ENCODE assay signal across 9 cellular contexts in the genomic region with DNA sequence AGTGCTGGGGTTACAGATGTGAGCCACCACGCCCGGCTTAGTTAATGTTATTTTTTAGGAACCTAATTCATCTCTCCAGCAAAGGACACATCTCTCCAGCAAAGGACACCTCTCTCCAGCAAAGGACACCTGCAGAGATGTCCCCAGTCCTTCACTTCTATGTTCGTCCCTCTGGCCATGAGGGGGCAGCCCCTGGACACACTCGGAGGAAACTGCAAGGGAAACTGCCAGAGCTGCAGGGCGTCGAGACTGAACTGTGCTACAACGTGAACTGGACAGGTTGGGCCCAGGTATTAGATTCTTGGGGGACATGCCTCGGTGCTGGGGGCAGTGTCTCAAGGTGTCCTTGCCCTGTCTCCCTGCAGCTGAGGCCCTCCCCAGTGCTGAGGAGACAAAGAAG. TPM values are rescaled to one million over a fixed set of nuclear protein-coding genes. Genes with fewer than 3 reads are reported as not detected.
DNase-seq lines count a peak whose midpoint lies in the region; ATAC-seq, FAIRE-seq and TF ChIP-seq lines count a peak whose summit lies in the region.
"Had no signal": no experiment of that assay in that cellular context is flagged by ENCODE, and none has a peak within 500 bp of the region (broad histone marks: within the 10 kb centered on the region; RNA-seq: fewer than 3 reads in every experiment).

No MANE protein-coding gene starts in this region.

- H3K9me3 Mint-ChIP-seq in stimulated activated naive B cell treated with anti-CD40 and anti-IgM and Interleukin-4, amounts not matched to agents 10 μg/mL and 1 μg/mL and 100 μg/mL, for 72 hours: no peaks in the 10 kb centered on the region
- H3K9me3 Mint-ChIP-seq in activated naive CD4-positive, alpha-beta T cell treated with anti-CD3 and anti-CD28 coated beads, Interleukin-2, amount 50 U/mL, for 72 hours: no peaks in the 10 kb centered on the region

- FAIRE-seq in endothelial cell of umbilical vein (lab: Jason Lieb, UNC): peak; percentile 82
- FAIRE-seq: GM18507 had no signal

- no peaks in the 10 kb centered on the region for H3K27me3 Mint-ChIP-seq in stimulated activated naive B cell treated with anti-CD40 and anti-IgM and Interleukin-4, amounts not matched to agents 10 μg/mL and 1 μg/mL and 100 μg/mL, for 72 hours

- DNase-seq in NCI-H748 (lab: John Stamatoyannopoulos, UW; ENCODE audit: unreplicated experiment) (peak; percentile 10), NCI-H748 treated with DMSO at 0.1 percent for 48 hours (lab: John Stamatoyannopoulos, UW) (no peak), endothelial cell of umbilical vein (ENCODE audit: low read depth, low spot score) (peak; percentile 26)
- no peak for DNase-seq in stimulated activated naive B cell treated with anti-CD40 and anti-IgM and Interleukin-4, amounts not matched to agents 10 μg/mL and 1 μg/mL and 100 μg/mL, for 72 hours
- DNase-seq in activated naive CD4-positive, alpha-beta T cell treated with anti-CD3 and anti-CD28 coated beads, Interleukin-2, amount 50 U/mL, for 72 hours (ENCODE audit: low spot score in 2 of 2): no peak
- DNase-seq: activated CD8-positive, alpha-beta memory T cell treated with anti-CD3 and anti-CD28 coated beads, Interleukin-2, amount 50 U/mL, for 48 hours; KBM-7 had no signal

- H3K36me3 ChIP-seq in endothelial cell of umbilical vein (ENCODE audit: control insufficient read depth in 2 of 2, extremely low read depth in 1 of 2, insufficient read depth in 2 of 2, low read length in 2 of 2): peaks cover 9 to 22% of the 10 kb centered on the region in 2 experiments

- H3K27ac Mint-ChIP-seq in stimulated activated naive B cell treated with anti-CD40 and anti-IgM and Interleukin-4, amounts not matched to agents 10 μg/mL and 1 μg/mL and 100 μg/mL, for 72 hours: peak overlapping the region; percentile 56
- peak overlapping the region in 1 of 2 donors; percentile 36 for H3K27ac Mint-ChIP-seq in activated naive CD4-positive, alpha-beta T cell treated with anti-CD3 and anti-CD28 coated beads, Interleukin-2, amount 50 U/mL, for 72 hours

- dilution Hi-C loops in endothelial cell of umbilical vein (cut with MboI; ENCODE audit: extremely low pct_ligation_motif_present, low sequenced_read_pairs): no loop called here

- H3K27ac ChIP-seq in endothelial cell of umbilical vein (ENCODE audit: insufficient read depth, low read depth, low read length): no peak overlapping the region

- H3K4me3 Mint-ChIP-seq in stimulated activated naive B cell treated with anti-CD40 and anti-IgM and Interleukin-4, amounts not matched to agents 10 μg/mL and 1 μg/mL and 100 μg/mL, for 72 hours: no peak overlapping the region

- CTCF ChIA-PET in endothelial cell of umbilical vein (lab: Charles Lee): interaction anchor here (0.5 to 1.7 kb wide), 4 partner anchors 42 to 156 kb away, joined by 3 to 16 read pairs (median 5); a partner anchor contains a TSS

- H3K4me2 ChIP-seq in endothelial cell of umbilical vein (ENCODE audit: insufficient read depth, low read length): no peak overlapping the region

- peaks cover 33% of the 10 kb centered on the region for H3K79me2 ChIP-seq in endothelial cell of umbilical vein (ENCODE audit: control insufficient read depth, insufficient read depth, low read length)

- no peak for TF ChIP-seq POLR2A in endothelial cell of umbilical vein (IDR thresholded peaks at IDR 0.05; ENCODE audit: low read depth, low read length)

- peaks cover 12 to 18% of the 10 kb centered on the region in 2 donors for H3K4me1 Mint-ChIP-seq in stimulated activated naive B cell treated with anti-CD40 and anti-IgM and Interleukin-4, amounts not matched to agents 10 μg/mL and 1 μg/mL and 100 μg/mL, for 72 hours

- ATAC-seq in stimulated activated naive B cell treated with anti-CD40 and anti-IgM and Interleukin-4, amounts not matched to agents 10 μg/mL and 1 μg/mL and 100 μg/mL, for 72 hours (replicated peaks): no peak
- no peak for ATAC-seq in GM21619 (IDR thresholded peaks at IDR 0.05; ENCODE audit: unreplicated experiment)
- ATAC-seq in activated naive CD4-positive, alpha-beta T cell treated with anti-CD3 and anti-CD28 coated beads, Interleukin-2, amount 50 U/mL, for 72 hours: no peak

- intact Hi-C loops in endothelial cell of umbilical vein (cut with micrococcal nuclease): loop anchor here (1.0 kb wide), 1 partner anchor 46 kb away; no protein-coding TSS in a partner anchor

- no peak overlapping the region for H3K4me3 ChIP-seq in endothelial cell of umbilical vein (replicated peaks in 1 of 3; ENCODE audit: insufficient read depth in 1 of 3, low read depth in 1 of 3, low read length in 3 of 3)

- no peak overlapping the region for H3K9ac ChIP-seq in endothelial cell of umbilical vein (replicated peaks; ENCODE audit: extremely low read depth, insufficient read depth, low read length)

- H4K20me1 ChIP-seq in endothelial cell of umbilical vein (replicated peaks; ENCODE audit: control insufficient read depth, extremely low read depth, insufficient read depth, low read length): no peaks in the 10 kb centered on the region

- H3K4me1 ChIP-seq in endothelial cell of umbilical vein (ENCODE audit: control insufficient read depth, extremely low read depth, insufficient read depth, low read length): peaks cover 12% of the 10 kb centered on the region

- H3K27me3 ChIP-seq in endothelial cell of umbilical vein (ENCODE audit: control insufficient read depth in 2 of 2, insufficient read depth in 2 of 2, low read length in 2 of 2): no peaks in the 10 kb centered on the region

- peaks cover 41 to 47% of the 10 kb centered on the region in 2 donors for H3K36me3 Mint-ChIP-seq in stimulated activated naive B cell treated with anti-CD40 and anti-IgM and Interleukin-4, amounts not matched to agents 10 μg/mL and 1 μg/mL and 100 μg/mL, for 72 hours
- H3K36me3 Mint-ChIP-seq in activated naive CD4-positive, alpha-beta T cell treated with anti-CD3 and anti-CD28 coated beads, Interleukin-2, amount 50 U/mL, for 72 hours: peaks cover 17 to 28% of the 10 kb centered on the region in 2 donors

- POLR2A ChIA-PET in endothelial cell of umbilical vein (lab: Charles Lee): no interaction called here

- TF ChIP-seq CTCF in endothelial cell of umbilical vein (IDR thresholded peaks at IDR 0.05; ENCODE audit: extremely low read depth in 1 of 2, insufficient read depth in 1 of 2, low read depth in 1 of 2, low read length in 2 of 2): peak; percentile 31 to 36

- BruUV-seq in endothelial cell of umbilical vein (replicated peaks; lab: Mats Ljungman, UMichigan): no TSS peak

- H3K9me3 ChIP-seq in endothelial cell of umbilical vein (replicated peaks; ENCODE audit: control insufficient read depth, insufficient read depth, low read length): no peaks in the 10 kb centered on the region

- no peak overlapping the region for H2AFZ ChIP-seq in endothelial cell of umbilical vein (ENCODE audit: low read depth, low read length)

- H3K9me1 ChIP-seq in endothelial cell of umbilical vein (replicated peaks; ENCODE audit: control insufficient read depth, extremely low read depth, insufficient read depth, low read length): no peaks in the 10 kb centered on the region

RNA-seq across cellular contexts. Expression of a gene that starts 4.7 kb away (rescaled TPM):
- total RNA-seq in endothelial cell of umbilical vein: 84.1 and 108 TPM in 2 replicates
- polyA plus RNA-seq in endothelial cell of umbilical vein: 31.4 and 34.1 TPM in 2 replicates
- polyA plus RNA-seq in endothelial cell of umbilical vein (2011; cell fraction: cytosol; rRNA removed): 21.0 and 21.9 TPM in 2 replicates
- 155 and 168 TPM in 2 replicates for polyA plus RNA-seq in endothelial cell of umbilical vein (2011; cell fraction: nucleus; rRNA removed)
- 40.9 and 65.9 TPM in 2 replicates for polyA plus RNA-seq in endothelial cell of umbilical vein (2012)
- 113 and 126 TPM in 2 replicates for polyA minus RNA-seq in endothelial cell of umbilical vein
- polyA minus RNA-seq in endothelial cell of umbilical vein (2011; cell fraction: cytosol; rRNA and poly(A)+ RNA removed): 63.9 TPM
- polyA minus RNA-seq in endothelial cell of umbilical vein (2011; cell fraction: nucleus; rRNA and poly(A)+ RNA removed): 64.9 and 69.7 TPM in 2 replicates
- total RNA-seq in activated naive CD4-positive, alpha-beta T cell treated with anti-CD3 and anti-CD28 coated beads, Interleukin-2, amount 50 U/mL, for 72 hours: 100 to 1,000 TPM in 1 of 2 donors, 10 to 100 TPM in 1; 47.0 to 147 TPM

RNA-seq across cellular contexts. Expression of a gene that starts 5.9 kb away (rescaled TPM):
- 49.9 and 53.2 TPM in 2 replicates for total RNA-seq in endothelial cell of umbilical vein
- 36.3 and 38.3 TPM in 2 replicates for polyA plus RNA-seq in endothelial cell of umbilical vein
- polyA plus RNA-seq in endothelial cell of umbilical vein (2011; cell fraction: cytosol; rRNA removed): 16.1 and 20.2 TPM in 2 replicates
- 193 and 243 TPM in 2 replicates for polyA plus RNA-seq in endothelial cell of umbilical vein (2011; cell fraction: nucleus; rRNA removed)
- 19.8 and 23.3 TPM in 2 replicates for polyA plus RNA-seq in endothelial cell of umbilical vein (2012)
- 32.1 and 64.0 TPM in 2 replicates for polyA minus RNA-seq in endothelial cell of umbilical vein
- polyA minus RNA-seq in endothelial cell of umbilical vein (2011; cell fraction: cytosol; rRNA and poly(A)+ RNA removed): 7.5 TPM
- polyA minus RNA-seq in endothelial cell of umbilical vein (2011; cell fraction: nucleus; rRNA and poly(A)+ RNA removed): 59.5 and 74.4 TPM in 2 replicates
- 100 to 1,000 TPM in 1 of 2 donors, 10 to 100 TPM in 1; 57.6 to 107 TPM for total RNA-seq in activated naive CD4-positive, alpha-beta T cell treated with anti-CD3 and anti-CD28 coated beads, Interleukin-2, amount 50 U/mL, for 72 hours

RNA-seq across cellular contexts. Expression of a gene that starts 34.7 kb away (rescaled TPM):
- 36.5 and 36.8 TPM in 2 replicates for total RNA-seq in endothelial cell of umbilical vein
- 52.7 and 52.9 TPM in 2 replicates for polyA plus RNA-seq in endothelial cell of umbilical vein
- 60.6 and 61.9 TPM in 2 replicates for polyA plus RNA-seq in endothelial cell of umbilical vein (2011; cell fraction: cytosol; rRNA removed)
- 40.6 and 41.6 TPM in 2 replicates for polyA plus RNA-seq in endothelial cell of umbilical vein (2011; cell fraction: nucleus; rRNA removed)
- polyA plus RNA-seq in endothelial cell of umbilical vein (2012): 51.5 and 53.4 TPM in 2 replicates
- 17.8 and 22.0 TPM in 2 replicates for polyA minus RNA-seq in endothelial cell of umbilical vein
- 26.3 TPM for polyA minus RNA-seq in endothelial cell of umbilical vein (2011; cell fraction: cytosol; rRNA and poly(A)+ RNA removed)
- polyA minus RNA-seq in endothelial cell of umbilical vein (2011; cell fraction: nucleus; rRNA and poly(A)+ RNA removed): 5.3 and 8.4 TPM in 2 replicates
- total RNA-seq in activated naive CD4-positive, alpha-beta T cell treated with anti-CD3 and anti-CD28 coated beads, Interleukin-2, amount 50 U/mL, for 72 hours: 10 to 100 TPM; 39.7 to 80.9 TPM

RNA-seq across cellular contexts. Expression of a gene that starts 41.4 kb away (rescaled TPM):
- 7.7 and 9.4 TPM in 2 replicates for total RNA-seq in endothelial cell of umbilical vein
- polyA plus RNA-seq in endothelial cell of umbilical vein: 7.6 and 8.1 TPM in 2 replicates
- 3.9 and 4.0 TPM in 2 replicates for polyA plus RNA-seq in endothelial cell of umbilical vein (2011; cell fraction: cytosol; rRNA removed)
- polyA plus RNA-seq in endothelial cell of umbilical vein (2011; cell fraction: nucleus; rRNA removed): 23.0 and 23.1 TPM in 2 replicates
- 6.2 and 6.4 TPM in 2 replicates for polyA plus RNA-seq in endothelial cell of umbilical vein (2012)
- 2.8 and 6.4 TPM in 2 replicates for polyA minus RNA-seq in endothelial cell of umbilical vein
- polyA minus RNA-seq in endothelial cell of umbilical vein (2011; cell fraction: cytosol; rRNA and poly(A)+ RNA removed): 2.2 TPM
- polyA minus RNA-seq in endothelial cell of umbilical vein (2011; cell fraction: nucleus; rRNA and poly(A)+ RNA removed): 4.8 and 7.8 TPM in 2 replicates
- total RNA-seq in activated naive CD4-positive, alpha-beta T cell treated with anti-CD3 and anti-CD28 coated beads, Interleukin-2, amount 50 U/mL, for 72 hours: 10 to 100 TPM in 1 of 2 donors, 1 to 10 TPM in 1; 3.3 to 19.2 TPM

RNA-seq across cellular contexts. Expression of a gene that starts 43.4 kb away (rescaled TPM):
- total RNA-seq in endothelial cell of umbilical vein: 104 and 107 TPM in 2 replicates
- polyA plus RNA-seq in endothelial cell of umbilical vein: 67.8 and 69.2 TPM in 2 replicates
- 49.1 and 58.3 TPM in 2 replicates for polyA plus RNA-seq in endothelial cell of umbilical vein (2011; cell fraction: cytosol; rRNA removed)
- 205 and 232 TPM in 2 replicates for polyA plus RNA-seq in endothelial cell of umbilical vein (2011; cell fraction: nucleus; rRNA removed)
- polyA plus RNA-seq in endothelial cell of umbilical vein (2012): 40.6 and 74.7 TPM in 2 replicates
- 39.4 and 45.9 TPM in 2 replicates for polyA minus RNA-seq in endothelial cell of umbilical vein
- polyA minus RNA-seq in endothelial cell of umbilical vein (2011; cell fraction: cytosol; rRNA and poly(A)+ RNA removed): 30.4 TPM
- polyA minus RNA-seq in endothelial cell of umbilical vein (2011; cell fraction: nucleus; rRNA and poly(A)+ RNA removed): 59.3 and 75.2 TPM in 2 replicates
- 100 to 1,000 TPM; 169 to 319 TPM for total RNA-seq in activated naive CD4-positive, alpha-beta T cell treated with anti-CD3 and anti-CD28 coated beads, Interleukin-2, amount 50 U/mL, for 72 hours

Comparison
In these comparisons a context has a peak if more than half of its experiments do, and no peak if none do; other contexts are left out.
1. DNase-seq: peak in NCI-H748 (single experiment) and endothelial cell of umbilical vein (single experiment); none in NCI-H748 treated with DMSO at 0.1 percent for 48 hours (single experiment), stimulated activated naive B cell treated with anti-CD40 and anti-IgM and Interleukin-4, amounts not matched to agents 10 μg/mL and 1 μg/mL and 100 μg/mL, for 72 hours (single experiment) and activated naive CD4-positive, alpha-beta T cell treated with anti-CD3 and anti-CD28 coated beads, Interleukin-2, amount 50 U/mL, for 72 hours (0 of 2).